Comparison of ENCODE assay signal across 19 cellular contexts in genomic region chr2:136051725-136052048, GRCh38.
DNase-seq lines count a peak whose midpoint lies in the region; ATAC-seq, FAIRE-seq and TF ChIP-seq lines count a peak whose summit lies in the region.
"Had no signal": no experiment of that assay in that cellular context is flagged by ENCODE, and none has a peak within 500 bp of the region (broad histone marks: within the 10 kb centered on the region; RNA-seq: fewer than 3 reads in every experiment).

No MANE protein-coding gene starts in this region.

- in situ Hi-C loops in GM12878 (cut with MboI) (no loop called here), gastrocnemius medialis (cut with MboI; ENCODE audit: low sequenced_read_pairs in 4 of 4) (no loop called here)

- TF ChIP-seq RAD21 in GM12878 (IDR thresholded peaks at IDR 0.05; ENCODE audit: insufficient read depth, low read depth, low read length), result no peak

- TF ChIP-seq POLR2A in GM12878 (IDR thresholded peaks at IDR 0.05; ENCODE audit: low read depth, low read length) (no peak), gastrocnemius medialis (IDR thresholded peaks at IDR 0.05) (no peak)

- H3K27me3 Mint-ChIP-seq in natural killer cell treated with Interleukin-12 subunit alpha and Interleukin-12 subunit beta and Interleukin-15 and Interleukin-18, amount 100 ng/mL, for 72 hours, result peaks cover 0 to 1% of the 10 kb centered on the region in 2 donors
- H3K27me3 Mint-ChIP-seq in natural killer cell (ENCODE audit: low read depth in 2 of 2), result peaks cover 3 to 8% of the 10 kb centered on the region in 2 donors
- no peaks in the 10 kb centered on the region for H3K27me3 Mint-ChIP-seq in stimulated activated naive CD8-positive, alpha-beta T cell treated with anti-CD3 and anti-CD28 coated beads, Interleukin-15, amount 100 ng/mL, for 72 hours

- H4K20me1 ChIP-seq in GM12878 (ENCODE audit: control insufficient read depth, insufficient read depth), result no peaks in the 10 kb centered on the region

- DNase-seq in natural killer cell treated with Interleukin-12 subunit alpha and Interleukin-12 subunit beta and Interleukin-15 and Interleukin-18, amount 100 ng/mL, for 72 hours (ENCODE audit: low spot score), result no peak
- DNase-seq in natural killer cell (no peak), SJCRH30 (no peak), GM12878 (ENCODE audit: low read depth, low spot score) (no peak), gastrocnemius medialis (no peak)
- no peak for DNase-seq in stimulated activated naive CD8-positive, alpha-beta T cell treated with anti-CD3 and anti-CD28 coated beads, Interleukin-15, amount 100 ng/mL, for 72 hours
- DNase-seq: amygdala; effector CD8-positive, alpha-beta T cell; GF-D8; NCI-H2107; NCI-H748 treated with DMSO at 0.1 percent for 48 hours; stimulated activated CD4-positive, alpha-beta T cell treated with anti-CD3 and anti-CD28 coated beads, Interleukin-4, amount 100 ng/mL, for 24 hours; stimulated activated CD8-positive, alpha-beta memory T cell treated with anti-CD3 and anti-CD28 coated beads, Interleukin-4, amount 100 ng/mL, for 48 hours; thyroid gland had no signal

- TF ChIP-seq EP300 in GM12878 (IDR thresholded peaks at IDR 0.05; ENCODE audit: borderline replicate concordance in 1 of 2, control insufficient read depth in 1 of 2, low read depth in 2 of 2, low read length in 2 of 2), result peak in 1 of 2 experiments; percentile 52; a peak in 1 of 4 replicates

- ATAC-seq in natural killer cell treated with Interleukin-12 subunit alpha and Interleukin-12 subunit beta and Interleukin-15 and Interleukin-18, amount 100 ng/mL, for 72 hours, result peak in 1 of 2 donors; percentile 4
- ATAC-seq in natural killer cell, result no peak
- ATAC-seq in GM12878, result peak; percentile 45
- peak; percentile 59 for ATAC-seq in stimulated activated naive CD8-positive, alpha-beta T cell treated with anti-CD3 and anti-CD28 coated beads, Interleukin-15, amount 100 ng/mL, for 72 hours
- ATAC-seq in gastrocnemius medialis, result no peak
- ATAC-seq in GM18519 (IDR thresholded peaks at IDR 0.05; ENCODE audit: low FRiP score, unreplicated experiment), result no peak
- no peak for ATAC-seq in GM19467 (IDR thresholded peaks at IDR 0.05; ENCODE audit: unreplicated experiment)

- no peaks in the 10 kb centered on the region for H3K27me3 ChIP-seq in SJCRH30
- H3K27me3 ChIP-seq in GM12878 (replicated peaks in 1 of 2; ENCODE audit: control insufficient read depth in 2 of 2, insufficient read depth in 2 of 2, low read length in 1 of 2), result no peaks in the 10 kb centered on the region
- no peaks in the 10 kb centered on the region for H3K27me3 ChIP-seq in gastrocnemius medialis
- H3K27me3 ChIP-seq: thyroid gland had no signal

- CTCF ChIA-PET in GM12878 (lab: Yijun Ruan, JAX), result interaction anchor here (1.6 to 5.1 kb wide), 7 partner anchors 18 to 331 kb away, joined by 5 to 43 read pairs (median 11); no protein-coding TSS in a partner anchor

- peak overlapping the region; percentile 63 for H3K27ac ChIP-seq in SJCRH30
- peak overlapping the region; percentile 42 for H3K27ac ChIP-seq in GM12878 (ENCODE audit: control insufficient read depth, insufficient read depth)
- H3K27ac ChIP-seq in gastrocnemius medialis, result no peak overlapping the region
- H3K27ac ChIP-seq: HL-60, thyroid gland had no signal

- H3K36me3 Mint-ChIP-seq in natural killer cell treated with Interleukin-12 subunit alpha and Interleukin-12 subunit beta and Interleukin-15 and Interleukin-18, amount 100 ng/mL, for 72 hours, result peaks cover 8% of the 10 kb centered on the region
- H3K36me3 Mint-ChIP-seq in natural killer cell, result no peaks in the 10 kb centered on the region

- POLR2A ChIA-PET in GM12878 (lab: Charles Lee), result interaction anchor here (0.6 to 8.4 kb wide), 13 partner anchors 9 to 202 kb away, joined by 3 to 80 read pairs (median 9); partner anchors contain the start of gene DARS1

- TF ChIP-seq CTCF in natural killer cell (IDR thresholded peaks at IDR 0.05) (no peak), GM12878 (IDR thresholded peaks at IDR 0.05 in 2 of 3, conservative IDR thresholded peaks at IDR 0.05 in 1 of 3; ENCODE audit: control insufficient read depth in 2 of 3, extremely low read depth in 1 of 3, insufficient read depth in 1 of 3, low read depth in 3 of 3, low read length in 3 of 3) (no peak), gastrocnemius medialis (IDR thresholded peaks at IDR 0.05 in 4 of 5, conservative IDR thresholded peaks at IDR 0.05 in 1 of 5) (no peak)

- no peak for FAIRE-seq in GM12878 (lab: Jason Lieb, UNC)
- FAIRE-seq: D721Med, H54 had no signal

- H3K9me3 Mint-ChIP-seq in natural killer cell treated with Interleukin-12 subunit alpha and Interleukin-12 subunit beta and Interleukin-15 and Interleukin-18, amount 100 ng/mL, for 72 hours, result no peaks in the 10 kb centered on the region
- peaks cover 0 to 3% of the 10 kb centered on the region in 2 donors for H3K9me3 Mint-ChIP-seq in natural killer cell
- no peaks in the 10 kb centered on the region for H3K9me3 Mint-ChIP-seq in stimulated activated naive CD8-positive, alpha-beta T cell treated with anti-CD3 and anti-CD28 coated beads, Interleukin-15, amount 100 ng/mL, for 72 hours

- no TSS peak for BruUV-seq in GM12878 (replicated peaks; lab: Mats Ljungman, UMichigan)

- no peaks in the 10 kb centered on the region for H3K36me3 ChIP-seq in SJCRH30
- no peaks in the 10 kb centered on the region for H3K36me3 ChIP-seq in GM12878 (ENCODE audit: control insufficient read depth in 2 of 2, insufficient read depth in 2 of 2, low read length in 1 of 2)
- H3K36me3 ChIP-seq in gastrocnemius medialis, result no peaks in the 10 kb centered on the region
- H3K36me3 ChIP-seq: thyroid gland had no signal

- peak overlapping the region; percentile 68 to 92 for H3K27ac Mint-ChIP-seq in natural killer cell treated with Interleukin-12 subunit alpha and Interleukin-12 subunit beta and Interleukin-15 and Interleukin-18, amount 100 ng/mL, for 72 hours
- no peak overlapping the region for H3K27ac Mint-ChIP-seq in natural killer cell
- peak overlapping the region; percentile 98 to 99 for H3K27ac Mint-ChIP-seq in stimulated activated naive CD8-positive, alpha-beta T cell treated with anti-CD3 and anti-CD28 coated beads, Interleukin-15, amount 100 ng/mL, for 72 hours

- H2AFZ ChIP-seq in GM12878 (ENCODE audit: control insufficient read depth, low read depth, low read length), result no peak overlapping the region

- no peak overlapping the region for H3K4me3 ChIP-seq in SJCRH30
- H3K4me3 ChIP-seq in GM12878, result no peak overlapping the region
- H3K4me3 ChIP-seq in gastrocnemius medialis, result no peak overlapping the region
- H3K4me3 ChIP-seq: thyroid gland had no signal

- peaks cover 40 to 55% of the 10 kb centered on the region in 2 donors for H3K4me1 Mint-ChIP-seq in natural killer cell treated with Interleukin-12 subunit alpha and Interleukin-12 subunit beta and Interleukin-15 and Interleukin-18, amount 100 ng/mL, for 72 hours (ENCODE audit: low read depth in 2 of 2)
- peaks cover 7 to 21% of the 10 kb centered on the region in 2 donors for H3K4me1 Mint-ChIP-seq in natural killer cell
- peaks cover 95% of the 10 kb centered on the region for H3K4me1 Mint-ChIP-seq in stimulated activated naive CD8-positive, alpha-beta T cell treated with anti-CD3 and anti-CD28 coated beads, Interleukin-15, amount 100 ng/mL, for 72 hours

- SMC1A ChIA-PET in GM12878 (lab: Charles Lee; ENCODE audit: uncharacterized antibody, unreplicated experiment), result interaction anchor here (0.7 to 24.6 kb wide), 24 partner anchors 9 to 329 kb away, joined by 3 to 961 read pairs (median 28); partner anchors contain the start of gene DARS1

- H3K9ac ChIP-seq in GM12878 (ENCODE audit: control insufficient read depth, insufficient read depth, low read length), result no peak overlapping the region

- H3K79me2 ChIP-seq in GM12878 (ENCODE audit: control insufficient read depth, insufficient read depth, low read length), result no peaks in the 10 kb centered on the region

- H3K4me1 ChIP-seq in SJCRH30 (peaks cover 49% of the 10 kb centered on the region), GM12878 (ENCODE audit: control insufficient read depth, insufficient read depth, low read length) (peaks cover 27% of the 10 kb centered on the region), gastrocnemius medialis (no peaks in the 10 kb centered on the region)
- H3K4me1 ChIP-seq: thyroid gland had no signal

- H3K9me3 ChIP-seq in SJCRH30 (replicated peaks) (no peaks in the 10 kb centered on the region; the same call in 1 of the 2 replicates), GM12878 (replicated peaks; ENCODE audit: control insufficient read depth, insufficient read depth, low read length) (no peaks in the 10 kb centered on the region; the same call in 2 of the 3 replicates), gastrocnemius medialis (no peaks in the 10 kb centered on the region)
- H3K9me3 ChIP-seq: thyroid gland had no signal

- intact Hi-C loops in natural killer cell (cut with micrococcal nuclease), result no loop called here
- intact Hi-C loops in GM12878 (cut with micrococcal nuclease; ENCODE audit: unreplicated experiment), result loop anchor here (1.0 to 10.0 kb wide), 4 partner anchors 22 to 257 kb away; partner anchors contain the start of gene DARS1
- intact Hi-C loops in gastrocnemius medialis (cut with DNase I; ENCODE audit: low total_unique reads), result no loop called here

- RAD21 ChIA-PET in GM12878 (lab: Charles Lee; ENCODE audit: unreplicated experiment), result interaction anchor here (0.6 to 17.6 kb wide), 29 partner anchors 7 to 330 kb away, joined by 3 to 348 read pairs (median 19); partner anchors contain the start of gene DARS1

- peak overlapping the region; percentile 61; the same call in 1 of the 2 replicates for H3K4me2 ChIP-seq in GM12878 (ENCODE audit: control insufficient read depth, insufficient read depth)

- peak overlapping the region; percentile 83 for H3K4me3 Mint-ChIP-seq in natural killer cell treated with Interleukin-12 subunit alpha and Interleukin-12 subunit beta and Interleukin-15 and Interleukin-18, amount 100 ng/mL, for 72 hours
- no peak overlapping the region for H3K4me3 Mint-ChIP-seq in natural killer cell
- H3K4me3 Mint-ChIP-seq in stimulated activated naive CD8-positive, alpha-beta T cell treated with anti-CD3 and anti-CD28 coated beads, Interleukin-15, amount 100 ng/mL, for 72 hours, result peak overlapping the region; percentile 61 to 82

TF ChIP-seq in GM12878, 131 proteins besides CTCF, POLR2A, EP300 and RAD21 (continues in another document):
- peak; percentile 80 for TF ChIP-seq ZNF24 (IDR thresholded peaks at IDR 0.05)
- no peak for TF ChIP-seq BHLHE40 (IDR thresholded peaks at IDR 0.05; ENCODE audit: borderline replicate concordance in 1 of 2, low read depth in 2 of 2, low read length in 1 of 2)
- TF ChIP-seq ZNF622 (IDR thresholded peaks at IDR 0.05), result no peak
- TF ChIP-seq SMAD5 (IDR thresholded peaks at IDR 0.05; ENCODE audit: low read depth), result no peak
- no peak for TF ChIP-seq KLF5 (IDR thresholded peaks at IDR 0.05; ENCODE audit: partially characterized antibody)

Comparison
In these comparisons a context has a peak if more than half of its experiments do, and no peak if none do; other contexts are left out.
1. H3K27ac Mint-ChIP-seq: peak in natural killer cell treated with Interleukin-12 subunit alpha and Interleukin-12 subunit beta and Interleukin-15 and Interleukin-18, amount 100 ng/mL, for 72 hours (2 of 2) and stimulated activated naive CD8-positive, alpha-beta T cell treated with anti-CD3 and anti-CD28 coated beads, Interleukin-15, amount 100 ng/mL, for 72 hours (2 of 2); none in natural killer cell (0 of 2).
2. ATAC-seq: peak in GM12878 (single experiment) and stimulated activated naive CD8-positive, alpha-beta T cell treated with anti-CD3 and anti-CD28 coated beads, Interleukin-15, amount 100 ng/mL, for 72 hours (single experiment); none in natural killer cell (0 of 3), gastrocnemius medialis (0 of 2), GM18519 (single experiment) and GM19467 (single experiment).
3. H3K27ac ChIP-seq: peak in SJCRH30 (single experiment) and GM12878 (single experiment); none in gastrocnemius medialis (0 of 4).